In the genomic region with DNA sequence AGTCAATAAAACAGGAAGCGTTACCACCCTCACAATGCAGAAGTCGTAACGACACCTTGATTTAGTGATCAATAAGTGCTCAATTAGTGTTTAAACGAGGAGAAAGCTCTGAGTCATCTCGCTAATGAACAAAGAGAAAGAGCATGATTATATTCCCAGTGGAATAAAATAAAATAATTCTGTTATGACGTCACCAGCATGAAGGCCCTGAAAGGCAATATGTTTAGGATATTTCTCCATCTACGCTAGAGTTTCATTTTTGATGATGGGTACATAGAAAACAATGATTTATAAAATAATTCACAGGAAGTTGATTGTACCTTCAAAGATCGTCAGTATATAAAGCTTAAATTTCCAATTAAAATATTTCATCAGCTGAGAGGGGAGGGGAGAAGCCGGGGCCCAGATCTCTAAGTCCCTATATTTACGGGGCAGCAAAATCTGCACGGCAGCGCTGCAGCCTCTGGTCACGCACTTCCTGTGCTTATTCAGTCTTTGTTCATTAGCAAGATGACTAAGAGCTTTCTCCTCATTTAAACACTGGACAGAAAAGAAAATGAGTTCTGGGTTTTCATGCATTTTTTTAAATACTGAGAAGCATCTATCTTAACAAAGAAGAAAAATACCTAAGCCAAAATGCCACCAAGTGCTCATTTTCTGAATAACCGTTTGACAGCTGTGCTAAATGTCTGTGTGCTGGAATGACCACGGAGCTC, we compare ENCODE assay signal across 1 cellular context.
TF ChIP-seq lines count a peak whose summit lies in the region.

No MANE protein-coding gene starts in this region.

TF ChIP-seq in GM23338, 12 proteins besides CTCF, POLR2A, EP300 and RAD21 (continued from another document):
- TF ChIP-seq, protein P1, sequence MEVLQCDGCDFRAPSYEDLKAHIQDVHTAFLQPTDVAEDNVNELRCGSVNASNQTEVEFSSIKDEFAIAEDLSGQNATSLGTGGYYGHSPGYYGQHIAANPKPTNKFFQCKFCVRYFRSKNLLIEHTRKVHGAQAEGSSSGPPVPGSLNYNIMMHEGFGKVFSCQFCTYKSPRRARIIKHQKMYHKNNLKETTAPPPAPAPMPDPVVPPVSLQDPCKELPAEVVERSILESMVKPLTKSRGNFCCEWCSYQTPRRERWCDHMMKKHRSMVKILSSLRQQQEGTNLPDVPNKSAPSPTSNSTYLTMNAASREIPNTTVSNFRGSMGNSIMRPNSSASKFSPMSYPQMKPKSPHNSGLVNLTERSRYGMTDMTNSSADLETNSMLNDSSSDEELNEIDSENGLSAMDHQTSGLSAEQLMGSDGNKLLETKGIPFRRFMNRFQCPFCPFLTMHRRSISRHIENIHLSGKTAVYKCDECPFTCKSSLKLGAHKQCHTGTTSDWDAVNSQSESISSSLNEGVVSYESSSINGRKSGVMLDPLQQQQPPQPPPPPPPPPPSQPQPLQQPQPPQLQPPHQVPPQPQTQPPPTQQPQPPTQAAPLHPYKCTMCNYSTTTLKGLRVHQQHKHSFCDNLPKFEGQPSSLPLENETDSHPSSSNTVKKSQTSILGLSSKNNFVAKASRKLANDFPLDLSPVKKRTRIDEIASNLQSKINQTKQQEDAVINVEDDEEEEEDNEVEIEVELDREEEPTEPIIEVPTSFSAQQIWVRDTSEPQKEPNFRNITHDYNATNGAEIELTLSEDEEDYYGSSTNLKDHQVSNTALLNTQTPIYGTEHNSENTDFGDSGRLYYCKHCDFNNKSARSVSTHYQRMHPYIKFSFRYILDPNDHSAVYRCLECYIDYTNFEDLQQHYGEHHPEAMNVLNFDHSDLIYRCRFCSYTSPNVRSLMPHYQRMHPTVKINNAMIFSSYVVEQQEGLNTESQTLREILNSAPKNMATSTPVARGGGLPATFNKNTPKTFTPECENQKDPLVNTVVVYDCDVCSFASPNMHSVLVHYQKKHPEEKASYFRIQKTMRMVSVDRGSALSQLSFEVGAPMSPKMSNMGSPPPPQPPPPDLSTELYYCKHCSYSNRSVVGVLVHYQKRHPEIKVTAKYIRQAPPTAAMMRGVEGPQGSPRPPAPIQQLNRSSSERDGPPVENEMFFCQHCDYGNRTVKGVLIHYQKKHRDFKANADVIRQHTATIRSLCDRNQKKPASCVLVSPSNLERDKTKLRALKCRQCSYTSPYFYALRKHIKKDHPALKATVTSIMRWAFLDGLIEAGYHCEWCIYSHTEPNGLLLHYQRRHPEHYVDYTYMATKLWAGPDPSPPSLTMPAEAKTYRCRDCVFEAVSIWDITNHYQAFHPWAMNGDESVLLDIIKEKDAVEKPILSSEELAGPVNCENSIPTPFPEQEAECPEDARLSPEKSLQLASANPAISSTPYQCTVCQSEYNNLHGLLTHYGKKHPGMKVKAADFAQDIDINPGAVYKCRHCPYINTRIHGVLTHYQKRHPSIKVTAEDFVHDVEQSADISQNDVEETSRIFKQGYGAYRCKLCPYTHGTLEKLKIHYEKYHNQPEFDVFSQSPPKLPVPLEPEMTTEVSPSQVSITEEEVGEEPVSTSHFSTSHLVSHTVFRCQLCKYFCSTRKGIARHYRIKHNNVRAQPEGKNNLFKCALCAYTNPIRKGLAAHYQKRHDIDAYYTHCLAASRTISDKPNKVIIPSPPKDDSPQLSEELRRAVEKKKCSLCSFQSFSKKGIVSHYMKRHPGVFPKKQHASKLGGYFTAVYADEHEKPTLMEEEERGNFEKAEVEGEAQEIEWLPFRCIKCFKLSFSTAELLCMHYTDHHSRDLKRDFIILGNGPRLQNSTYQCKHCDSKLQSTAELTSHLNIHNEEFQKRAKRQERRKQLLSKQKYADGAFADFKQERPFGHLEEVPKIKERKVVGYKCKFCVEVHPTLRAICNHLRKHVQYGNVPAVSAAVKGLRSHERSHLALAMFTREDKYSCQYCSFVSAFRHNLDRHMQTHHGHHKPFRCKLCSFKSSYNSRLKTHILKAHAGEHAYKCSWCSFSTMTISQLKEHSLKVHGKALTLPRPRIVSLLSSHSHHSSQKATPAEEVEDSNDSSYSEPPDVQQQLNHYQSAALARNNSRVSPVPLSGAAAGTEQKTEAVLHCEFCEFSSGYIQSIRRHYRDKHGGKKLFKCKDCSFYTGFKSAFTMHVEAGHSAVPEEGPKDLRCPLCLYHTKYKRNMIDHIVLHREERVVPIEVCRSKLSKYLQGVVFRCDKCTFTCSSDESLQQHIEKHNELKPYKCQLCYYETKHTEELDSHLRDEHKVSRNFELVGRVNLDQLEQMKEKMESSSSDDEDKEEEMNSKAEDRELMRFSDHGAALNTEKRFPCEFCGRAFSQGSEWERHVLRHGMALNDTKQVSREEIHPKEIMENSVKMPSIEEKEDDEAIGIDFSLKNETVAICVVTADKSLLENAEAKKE (CRISPR knock-in tag; IDR thresholded peaks at IDR 0.05), result no peak
- TF ChIP-seq ZNF114 (CRISPR knock-in tag; IDR thresholded peaks at IDR 0.05) (no peak), EZH2phosphoT487 (IDR thresholded peaks at IDR 0.05; ENCODE audit: unreplicated experiment) (no peak), NANOG (IDR thresholded peaks at IDR 0.05; ENCODE audit: borderline replicate concordance) (no peak)
- TF ChIP-seq, protein P2, sequence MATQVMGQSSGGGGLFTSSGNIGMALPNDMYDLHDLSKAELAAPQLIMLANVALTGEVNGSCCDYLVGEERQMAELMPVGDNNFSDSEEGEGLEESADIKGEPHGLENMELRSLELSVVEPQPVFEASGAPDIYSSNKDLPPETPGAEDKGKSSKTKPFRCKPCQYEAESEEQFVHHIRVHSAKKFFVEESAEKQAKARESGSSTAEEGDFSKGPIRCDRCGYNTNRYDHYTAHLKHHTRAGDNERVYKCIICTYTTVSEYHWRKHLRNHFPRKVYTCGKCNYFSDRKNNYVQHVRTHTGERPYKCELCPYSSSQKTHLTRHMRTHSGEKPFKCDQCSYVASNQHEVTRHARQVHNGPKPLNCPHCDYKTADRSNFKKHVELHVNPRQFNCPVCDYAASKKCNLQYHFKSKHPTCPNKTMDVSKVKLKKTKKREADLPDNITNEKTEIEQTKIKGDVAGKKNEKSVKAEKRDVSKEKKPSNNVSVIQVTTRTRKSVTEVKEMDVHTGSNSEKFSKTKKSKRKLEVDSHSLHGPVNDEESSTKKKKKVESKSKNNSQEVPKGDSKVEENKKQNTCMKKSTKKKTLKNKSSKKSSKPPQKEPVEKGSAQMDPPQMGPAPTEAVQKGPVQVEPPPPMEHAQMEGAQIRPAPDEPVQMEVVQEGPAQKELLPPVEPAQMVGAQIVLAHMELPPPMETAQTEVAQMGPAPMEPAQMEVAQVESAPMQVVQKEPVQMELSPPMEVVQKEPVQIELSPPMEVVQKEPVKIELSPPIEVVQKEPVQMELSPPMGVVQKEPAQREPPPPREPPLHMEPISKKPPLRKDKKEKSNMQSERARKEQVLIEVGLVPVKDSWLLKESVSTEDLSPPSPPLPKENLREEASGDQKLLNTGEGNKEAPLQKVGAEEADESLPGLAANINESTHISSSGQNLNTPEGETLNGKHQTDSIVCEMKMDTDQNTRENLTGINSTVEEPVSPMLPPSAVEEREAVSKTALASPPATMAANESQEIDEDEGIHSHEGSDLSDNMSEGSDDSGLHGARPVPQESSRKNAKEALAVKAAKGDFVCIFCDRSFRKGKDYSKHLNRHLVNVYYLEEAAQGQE (IDR thresholded peaks at IDR 0.05; ENCODE audit: unreplicated experiment), result no peak
